ENCODE assay signal across 24 cellular contexts in genomic region chr3:159879598-159879997, GRCh38. TPM values are rescaled to one million over a fixed set of nuclear protein-coding genes. Genes with fewer than 3 reads are reported as not detected.
DNase-seq lines count a peak whose midpoint lies in the region; ATAC-seq and TF ChIP-seq lines count a peak whose summit lies in the region.
"Had no signal": no experiment of that assay in that cellular context is flagged by ENCODE, and none has a peak within 500 bp of the region (broad histone marks: within the 10 kb centered on the region; RNA-seq: fewer than 3 reads in every experiment).

No MANE protein-coding gene starts in this region.

- peak overlapping the region in 6 of 10 donors; percentile 2 to 56 (median 20) for H3K27ac ChIP-seq in heart right ventricle
- H3K27ac ChIP-seq in right atrium auricular region: peak overlapping the region in 1 of 2 donors; percentile 14
- peak overlapping the region in 47 of 59 donors; percentile 3 to 97 (median 56) for H3K27ac ChIP-seq in dorsolateral prefrontal cortex
- peak overlapping the region; percentile 32 for H3K27ac ChIP-seq in osteoblast (ENCODE audit: low read depth, low read length)
- H3K27ac ChIP-seq: epithelial cell of prostate, foreskin keratinocyte, hepatocyte, parathyroid adenoma had no signal

- TF ChIP-seq CTCF in heart right ventricle (IDR thresholded peaks at IDR 0.05) (no peak), right atrium auricular region (IDR thresholded peaks at IDR 0.05) (no peak), dorsolateral prefrontal cortex (IDR thresholded peaks at IDR 0.05 in 54 of 56, conservative IDR thresholded peaks at IDR 0.05 in 2 of 56; ENCODE audit: low read depth in 1 of 56, partially characterized antibody in 56 of 56) (no peak), osteoblast (IDR thresholded peaks at IDR 0.05; ENCODE audit: extremely low read depth, low read depth, low read length) (no peak)

- no peak overlapping the region for H3K4me3 ChIP-seq in heart right ventricle
- H3K4me3 ChIP-seq in right atrium auricular region: no peak overlapping the region
- H3K4me3 ChIP-seq in dorsolateral prefrontal cortex: peak overlapping the region in 3 of 59 donors; percentile 7 to 36 (median 16)
- H3K4me3 ChIP-seq in osteoblast (ENCODE audit: insufficient read depth, low read length): no peak overlapping the region
- H3K4me3 ChIP-seq: hepatocyte, stomach had no signal

- no peaks in the 10 kb centered on the region for H3K9me3 ChIP-seq in heart right ventricle
- no peaks in the 10 kb centered on the region for H3K9me3 ChIP-seq in right atrium auricular region
- no peaks in the 10 kb centered on the region for H3K9me3 ChIP-seq in osteoblast (ENCODE audit: low read depth, low read length)
- H3K9me3 ChIP-seq: stomach had no signal

- intact Hi-C loops in heart right ventricle (cut with DNase I): no loop called here
- intact Hi-C loops in dorsolateral prefrontal cortex (cut with DNase I): no loop called here

- peaks cover 74% of the 10 kb centered on the region for H3K79me2 ChIP-seq in osteoblast (ENCODE audit: insufficient read depth, low read length)
- H3K79me2 ChIP-seq: hepatocyte, parathyroid adenoma had no signal

- H3K27me3 ChIP-seq in heart right ventricle: no peaks in the 10 kb centered on the region
- no peaks in the 10 kb centered on the region for H3K27me3 ChIP-seq in right atrium auricular region
- H3K27me3 ChIP-seq in dorsolateral prefrontal cortex: no peaks in the 10 kb centered on the region
- H3K27me3 ChIP-seq in osteoblast (ENCODE audit: insufficient read depth, low read length): no peaks in the 10 kb centered on the region
- H3K27me3 ChIP-seq: foreskin keratinocyte, hepatocyte, stomach had no signal

- H3K4me2 ChIP-seq in osteoblast (ENCODE audit: insufficient read depth, low read length): peak overlapping the region; percentile 56
- H3K4me2 ChIP-seq: hepatocyte had no signal

- DNase-seq in heart right ventricle (no peak), right atrium auricular region (ENCODE audit: low spot score) (no peak), dorsolateral prefrontal cortex (no peak), osteoblast (ENCODE audit: insufficient read length, low spot score, missing footprints) (peak; percentile 87), cerebellar nuclear complex (lab: John Stamatoyannopoulos, UW) (no peak), NOMO-1 treated with DMSO at 0.1 percent for 48 hours (lab: John Stamatoyannopoulos, UW; ENCODE audit: unreplicated experiment) (no peak)
- DNase-seq in NK-92 treated with Interleukin-12 subunit alpha and Interleukin-12 subunit beta, amount 100 ng/mL, for 24 hours (lab: John Stamatoyannopoulos, UW): no peak
- DNase-seq: activated CD4-positive, alpha-beta T cell treated with anti-CD3 and anti-CD28 coated beads, Interleukin-2, amount 50 U/mL, for 48 hours; activated CD4-positive, CD25-positive, alpha-beta regulatory T cell; activated CD8-positive, alpha-beta memory T cell treated with anti-CD3 and anti-CD28 coated beads, Interleukin-2, amount 50 U/mL, for 48 hours; activated naive CD8-positive, alpha-beta T cell treated with anti-CD3 and anti-CD28 coated beads, Interleukin-2, amount 10 ng/mL, durations not matched to agents 7 days and 5 days; DMS79 treated with DMSO at 0.1 percent for 48 hours; foreskin keratinocyte; NCI-H1092; NCI-H187; NCI-H524 treated with DMSO at 0.1 percent for 48 hours; stimulated activated CD8-positive, alpha-beta memory T cell treated with anti-CD3 and anti-CD28 coated beads, Interleukin-4, amount 100 ng/mL, for 48 hours; stomach had no signal

- WGBS in heart right ventricle, 2 donors: 32 to 36% methylated on average over 6 of the region's 6 CpGs

- H4K20me1 ChIP-seq in osteoblast (ENCODE audit: insufficient read depth, low read length): peaks cover 2% of the 10 kb centered on the region

- no peak overlapping the region for H2AFZ ChIP-seq in osteoblast (ENCODE audit: low read length)
- H2AFZ ChIP-seq: hepatocyte, parathyroid adenoma had no signal

- peaks cover 16 to 76% (median 54%) of the 10 kb centered on the region in 9 donors for H3K4me1 ChIP-seq in heart right ventricle
- H3K4me1 ChIP-seq in right atrium auricular region: peaks cover 0 to 58% of the 10 kb centered on the region in 2 donors
- peaks cover 37% of the 10 kb centered on the region for H3K4me1 ChIP-seq in osteoblast (ENCODE audit: insufficient read depth, low read length)
- H3K4me1 ChIP-seq: parathyroid adenoma had no signal

- ATAC-seq in heart right ventricle (no peak), HG03521 (IDR thresholded peaks at IDR 0.05; ENCODE audit: unreplicated experiment) (no peak)
- ATAC-seq: foreskin keratinocyte; left lobe of liver; natural killer cell treated with Interleukin-12 subunit alpha and Interleukin-12 subunit beta and Interleukin-15 and Interleukin-18, amount 100 ng/mL, for 72 hours had no signal

- H3K36me3 ChIP-seq in heart right ventricle: peaks cover 0 to 5% (median 0%) of the 10 kb centered on the region in 9 donors
- H3K36me3 ChIP-seq in right atrium auricular region: peaks cover 4% of the 10 kb centered on the region
- no peaks in the 10 kb centered on the region for H3K36me3 ChIP-seq in osteoblast (ENCODE audit: insufficient read depth, low read length)
- H3K36me3 ChIP-seq: stomach had no signal

RNA-seq across cellular contexts. Expression of gene SCHIP1, which starts 39.9 kb away (rescaled TPM):
- total RNA-seq in heart right ventricle (10 to 100 TPM; 35.4 to 66.2 (median 57.9) TPM), right atrium auricular region (10 to 100 TPM; 88.7 to 96.5 TPM), dorsolateral prefrontal cortex (100 to 1,000 TPM in 47 of 120 experiments, 10 to 100 TPM in 73; 43.3 to 151 (median 93.9) TPM), osteoblast (1.8 and 2.4 TPM in 2 replicates)
- 10 to 100 TPM; 14.8 to 62.5 TPM for polyA plus RNA-seq in heart right ventricle
- total RNA-seq: activated naive CD8-positive, alpha-beta T cell treated with anti-CD3 and anti-CD28 coated beads, Interleukin-2, amount 10 ng/mL, durations not matched to agents 7 days and 5 days; natural killer cell treated with Interleukin-12 subunit alpha and Interleukin-12 subunit beta and Interleukin-15 and Interleukin-18, amount 100 ng/mL, for 72 hours had no signal

Comparison
In these comparisons a context has a peak if more than half of its experiments do, and no peak if none do; other contexts are left out.
1. RNA of gene SCHIP1, which starts 39.9 kb away (total RNA-seq): 88.7 to 96.5 TPM in right atrium auricular region, 43.3 to 151 TPM in dorsolateral prefrontal cortex and 35.4 to 66.2 TPM in heart right ventricle; 1.8 to 2.4 TPM in osteoblast; every median in the first group is over 10 times any median in the second.